15 cellular contexts compared by ENCODE assay signal in genomic region chr2:215032153-215032552, GRCh38.
A peak's percentile ranks its signal among the peaks of the same experiment; 100 is the strongest.
DNase-seq lines count a peak whose midpoint lies in the region; ATAC-seq lines count a peak whose summit lies in the region.
"Had no signal": no experiment of that assay in that cellular context is flagged by ENCODE, and none has a peak within 500 bp of the region (broad histone marks: within the 10 kb centered on the region; RNA-seq: fewer than 3 reads in every experiment).

No MANE protein-coding gene starts in this region.

- ATAC-seq in GM19023 (IDR thresholded peaks at IDR 0.05; ENCODE audit: unreplicated experiment) (peak; percentile 67), HG02763 (IDR thresholded peaks at IDR 0.05; ENCODE audit: unreplicated experiment) (peak; percentile 80), GM21825 (IDR thresholded peaks at IDR 0.05; ENCODE audit: unreplicated experiment) (no peak), HG03175 (IDR thresholded peaks at IDR 0.05; ENCODE audit: unreplicated experiment) (no peak)

- DNase-seq in NCI-H69 (lab: John Stamatoyannopoulos, UW) (peak; percentile 7), hypothalamus (lab: John Stamatoyannopoulos, UW) (no peak)
- DNase-seq in activated naive CD4-positive, alpha-beta T cell treated with anti-CD3 and anti-CD28 coated beads, Interleukin-2, amount 50 U/mL, for 16 hours, result no peak
- DNase-seq: C1 segment of cervical spinal cord, KG1, NCI-H1092 treated with DMSO at 0.1 percent for 48 hours, NCI-H1694 treated with DMSO at 0.1 percent for 48 hours, NCI-H345, NCI-H82, Peyer's patch, Right ventricle myocardium superior had no signal

Comparison
In these comparisons a context has a peak if more than half of its experiments do, and no peak if none do; other contexts are left out.
1. ATAC-seq: peak in GM19023 (single experiment) and HG02763 (single experiment); none in GM21825 (single experiment) and HG03175 (single experiment).